ENCODE assay signal across 21 cellular contexts in the genomic region with DNA sequence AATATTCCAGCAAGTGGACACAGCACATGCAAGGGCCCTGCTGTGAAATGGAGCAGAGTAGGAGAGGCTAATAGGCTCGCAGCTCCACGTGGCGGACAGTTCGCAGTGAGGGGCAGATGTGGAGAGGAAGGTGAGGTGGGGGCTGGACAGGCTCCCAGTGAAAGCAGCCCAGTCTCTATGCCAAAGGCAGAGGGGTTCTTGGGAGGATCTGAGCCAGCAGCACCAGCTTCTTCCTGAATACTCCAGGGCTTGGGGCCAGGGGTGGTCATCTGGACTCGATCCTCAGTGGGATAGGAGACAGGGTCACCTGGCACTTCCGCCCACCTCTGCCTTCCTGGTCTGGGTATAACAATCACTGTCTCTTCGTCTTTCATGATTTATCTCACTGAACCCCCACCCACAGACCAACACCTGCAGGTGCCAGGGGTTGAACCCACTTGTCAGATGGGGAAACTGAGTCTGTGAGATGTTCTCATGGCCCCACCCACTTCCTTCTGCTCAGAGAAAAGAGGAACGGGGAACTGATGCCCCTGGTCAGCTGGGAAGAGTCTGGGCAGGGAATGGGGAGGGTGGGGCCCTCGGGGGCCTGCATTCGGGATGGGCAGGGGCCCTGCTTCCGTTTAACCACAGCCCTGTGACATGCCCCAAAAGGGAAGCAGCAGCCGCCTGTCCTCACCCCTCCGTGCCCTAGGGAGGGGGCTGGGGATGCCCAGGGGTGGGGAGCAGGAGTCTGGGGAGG.
DNase-seq lines count a peak whose midpoint lies in the region; ATAC-seq, FAIRE-seq and TF ChIP-seq lines count a peak whose summit lies in the region.
"Had no signal": no experiment of that assay in that cellular context is flagged by ENCODE, and none has a peak within 500 bp of the region (broad histone marks: within the 10 kb centered on the region; RNA-seq: fewer than 3 reads in every experiment).

No MANE protein-coding gene starts in this region.

- H2AFZ ChIP-seq in neuronal stem cell (ENCODE audit: low read length) = no peak overlapping the region

- TF ChIP-seq POLR2A in vagina (IDR thresholded peaks at IDR 0.05) (no peak), GM12891 (IDR thresholded peaks at IDR 0.05; ENCODE audit: low read depth, low read length) (no peak)

- FAIRE-seq in GM12891 (lab: Jason Lieb, UNC) = no peak

- no peak overlapping the region for H2BK15ac ChIP-seq in neuronal stem cell (ENCODE audit: low read length)

- no peak overlapping the region for H2BK5ac ChIP-seq in neuronal stem cell (ENCODE audit: low read length)

- no peak overlapping the region for H2BK12ac ChIP-seq in neuronal stem cell (ENCODE audit: low read length)

- peak overlapping the region in 2 of 10 donors; percentile 14 to 96 for H3K27ac ChIP-seq in heart right ventricle
- H3K27ac ChIP-seq in neuronal stem cell (replicated peaks; ENCODE audit: low read length) = no peak overlapping the region
- peak overlapping the region; percentile 86 for H3K27ac ChIP-seq in vagina
- H3K27ac ChIP-seq: SJSA1 had no signal

- 82 to 86% methylated on average over 13 of the region's 13 CpGs for WGBS in heart right ventricle, 2 donors
- WGBS in neuronal stem cell (ENCODE audit: extremely low coverage in 2 of 2, insufficient read length in 2 of 2, insufficient replicate concordance in 1 of 2), 2 donors = no CpG with 5 or more reads among the region's 13 CpGs

- H3K27me3 ChIP-seq in heart right ventricle (no peaks in the 10 kb centered on the region), neuronal stem cell (ENCODE audit: control insufficient read depth in 3 of 3, insufficient read depth in 3 of 3, low read depth in 1 of 3, low read length in 3 of 3) (peaks cover 0 to 19% (median 2%) of the 10 kb centered on the region in 3 experiments), vagina (no peaks in the 10 kb centered on the region)
- H3K27me3 ChIP-seq: SJSA1 had no signal

- no peak overlapping the region for H3K4ac ChIP-seq in neuronal stem cell (ENCODE audit: low read length)

- H3K27ac Mint-ChIP-seq in stimulated activated naive CD8-positive, alpha-beta T cell treated with anti-CD3 and anti-CD28 coated beads, Interleukin-15, Interleukin-2, amounts not matched to agents 100 ng/mL and 50 ng/mL, for 24 hours = peak overlapping the region; percentile 9
- no peak overlapping the region for H3K27ac Mint-ChIP-seq in activated T-cell treated with anti-CD3 and anti-CD28 coated beads, Interleukin-2, amount 50 U/mL, for 72 hours
- H3K27ac Mint-ChIP-seq: IgD-negative memory B cell; stimulated activated naive CD8-positive, alpha-beta T cell treated with anti-CD3 and anti-CD28 coated beads, Interleukin-15, amount 100 ng/mL, for 72 hours had no signal

- TF ChIP-seq CTCF in heart right ventricle (IDR thresholded peaks at IDR 0.05) (no peak), vagina (IDR thresholded peaks at IDR 0.05) (no peak)

- H3K4me1 ChIP-seq in heart right ventricle (peaks cover 0 to 86% (median 8%) of the 10 kb centered on the region in 9 donors), neuronal stem cell (ENCODE audit: control insufficient read depth in 2 of 2, insufficient read depth in 1 of 2, low read depth in 1 of 2, low read length in 2 of 2) (peaks cover 0 to 13% of the 10 kb centered on the region in 2 donors), vagina (peaks cover 40% of the 10 kb centered on the region)

- H4K91ac ChIP-seq in neuronal stem cell (ENCODE audit: low read depth, low read length, poor library complexity) = no peak overlapping the region

- H3K18ac ChIP-seq in neuronal stem cell (ENCODE audit: low read length) = peak overlapping the region; percentile 53

- H3K4me2 ChIP-seq in neuronal stem cell (ENCODE audit: insufficient read depth, low read length, poor library complexity, severe bottlenecking) = no peak overlapping the region

- peaks cover 6% of the 10 kb centered on the region for H3K4me1 Mint-ChIP-seq in stimulated activated naive CD8-positive, alpha-beta T cell treated with anti-CD3 and anti-CD28 coated beads, Interleukin-15, Interleukin-2, amounts not matched to agents 100 ng/mL and 50 ng/mL, for 24 hours (ENCODE audit: low read depth)
- H3K4me1 Mint-ChIP-seq in activated T-cell treated with anti-CD3 and anti-CD28 coated beads, Interleukin-2, amount 50 U/mL, for 72 hours (ENCODE audit: low read depth) = peaks cover 13% of the 10 kb centered on the region
- H3K4me1 Mint-ChIP-seq: CD8-positive, alpha-beta memory T cell had no signal

- no peak overlapping the region for H2BK120ac ChIP-seq in neuronal stem cell (ENCODE audit: low read depth, low read length)

- H4K8ac ChIP-seq in neuronal stem cell (ENCODE audit: low read depth, low read length) = no peak overlapping the region

- H3K79me1 ChIP-seq in neuronal stem cell (ENCODE audit: low read depth, low read length) = no peaks in the 10 kb centered on the region

- H3K9ac ChIP-seq in neuronal stem cell (ENCODE audit: low read depth, low read length, poor library complexity) = no peak overlapping the region

- intact Hi-C loops in heart right ventricle (cut with DNase I) (loop anchor here in 3 of 10 donors (10.0 kb wide), 2 partner anchors 77 to 183 kb away; partner anchors contain the start of gene CEBPB (in 1 of the 3)), vagina (cut with DNase I) (no loop called here)

- H2AK5ac ChIP-seq in neuronal stem cell (ENCODE audit: low read depth, low read length) = peak overlapping the region; percentile 21

- no peaks in the 10 kb centered on the region for H3K9me3 Mint-ChIP-seq in stimulated activated naive CD8-positive, alpha-beta T cell treated with anti-CD3 and anti-CD28 coated beads, Interleukin-15, Interleukin-2, amounts not matched to agents 100 ng/mL and 50 ng/mL, for 24 hours
- H3K9me3 Mint-ChIP-seq in activated T-cell treated with anti-CD3 and anti-CD28 coated beads, Interleukin-2, amount 50 U/mL, for 72 hours = no peaks in the 10 kb centered on the region
- H3K9me3 Mint-ChIP-seq: CD8-positive, alpha-beta memory T cell; effector memory CD8-positive, alpha-beta T cell; IgD-negative memory B cell; naive B cell; stimulated activated naive CD8-positive, alpha-beta T cell treated with anti-CD3 and anti-CD28 coated beads, Interleukin-15, amount 100 ng/mL, for 72 hours had no signal

- no peak overlapping the region for H3K23ac ChIP-seq in neuronal stem cell (ENCODE audit: low read depth, low read length, poor library complexity)

- H3K27me3 Mint-ChIP-seq in stimulated activated naive CD8-positive, alpha-beta T cell treated with anti-CD3 and anti-CD28 coated beads, Interleukin-15, Interleukin-2, amounts not matched to agents 100 ng/mL and 50 ng/mL, for 24 hours = peaks cover 18% of the 10 kb centered on the region
- H3K27me3 Mint-ChIP-seq in activated T-cell treated with anti-CD3 and anti-CD28 coated beads, Interleukin-2, amount 50 U/mL, for 72 hours (ENCODE audit: low read depth) = peaks cover 18% of the 10 kb centered on the region

- H3K14ac ChIP-seq in neuronal stem cell (ENCODE audit: low read length) = no peak overlapping the region

- no peak overlapping the region for H3K4me3 ChIP-seq in heart right ventricle
- H3K4me3 ChIP-seq in neuronal stem cell (ENCODE audit: low read length in 2 of 2) = no peak overlapping the region
- no peak overlapping the region for H3K4me3 ChIP-seq in vagina
- H3K4me3 ChIP-seq: SJSA1 had no signal

- no peak for DNase-seq in stimulated activated naive CD8-positive, alpha-beta T cell treated with anti-CD3 and anti-CD28 coated beads, Interleukin-15, Interleukin-2, amounts not matched to agents 100 U/mL and 50 U/mL, for 24 hours
- DNase-seq in heart right ventricle (peak in 1 of 2 donors; percentile 60), neuronal stem cell (ENCODE audit: low spot score) (no peak), vagina (ENCODE audit: extremely low spot score in 2 of 2) (no peak), GM12891 (ENCODE audit: insufficient read length, low spot score) (no peak), SHP77 treated with DMSO at 0.1 percent for 48 hours (lab: John Stamatoyannopoulos, UW) (no peak)
- DNase-seq in activated T-cell treated with anti-CD3 and anti-CD28 coated beads, Interleukin-2, amount 50 U/mL, for 72 hours = no peak
- DNase-seq: ACHN; activated gamma-delta T cell; amniotic stem cell; CD8-positive, alpha-beta memory T cell; central memory CD4-positive, alpha-beta T cell; effector memory CD8-positive, alpha-beta T cell; naive B cell; NCI-H2081; NCI-H510A treated with DMSO at 0.1 percent for 48 hours; stimulated activated naive CD8-positive, alpha-beta T cell treated with anti-CD3 and anti-CD28 coated beads, Interleukin-15, amount 100 ng/mL, for 72 hours; T1000 had no signal

- no peaks in the 10 kb centered on the region for H3K36me3 ChIP-seq in heart right ventricle
- no peaks in the 10 kb centered on the region for H3K36me3 ChIP-seq in neuronal stem cell (replicated peaks in 1 of 2; ENCODE audit: control insufficient read depth in 2 of 2, insufficient read depth in 2 of 2, low read length in 2 of 2)
- H3K36me3 ChIP-seq in vagina = no peaks in the 10 kb centered on the region
- H3K36me3 ChIP-seq: SJSA1 had no signal

- no peaks in the 10 kb centered on the region for H3K36me3 Mint-ChIP-seq in stimulated activated naive CD8-positive, alpha-beta T cell treated with anti-CD3 and anti-CD28 coated beads, Interleukin-15, Interleukin-2, amounts not matched to agents 100 ng/mL and 50 ng/mL, for 24 hours (ENCODE audit: low read depth)
- no peaks in the 10 kb centered on the region for H3K36me3 Mint-ChIP-seq in activated T-cell treated with anti-CD3 and anti-CD28 coated beads, Interleukin-2, amount 50 U/mL, for 72 hours (ENCODE audit: insufficient read depth in 2 of 2)
- H3K36me3 Mint-ChIP-seq: CD8-positive, alpha-beta memory T cell; naive B cell had no signal

- H3K9me3 ChIP-seq in heart right ventricle (no peaks in the 10 kb centered on the region), neuronal stem cell (replicated peaks in 1 of 2; ENCODE audit: control insufficient read depth in 2 of 2, insufficient read depth in 1 of 2, low read depth in 1 of 2, low read length in 2 of 2) (no peaks in the 10 kb centered on the region), vagina (no peaks in the 10 kb centered on the region)
- H3K9me3 ChIP-seq: SJSA1 had no signal

- ATAC-seq in stimulated activated naive CD8-positive, alpha-beta T cell treated with anti-CD3 and anti-CD28 coated beads, Interleukin-15, Interleukin-2, amounts not matched to agents 100 U/mL and 50 U/mL, for 24 hours = no peak
- ATAC-seq in heart right ventricle = peak in 6 of 8 donors; percentile 20 to 42 (median 26)
- no peak for ATAC-seq in activated T-cell treated with anti-CD3 and anti-CD28 coated beads, Interleukin-2, amount 50 U/mL, for 72 hours (replicated peaks in 1 of 2)
- ATAC-seq: effector memory CD8-positive, alpha-beta T cell; stimulated activated naive CD8-positive, alpha-beta T cell treated with anti-CD3 and anti-CD28 coated beads, Interleukin-15, amount 100 ng/mL, for 72 hours had no signal

- no peak overlapping the region for H3K4me3 Mint-ChIP-seq in stimulated activated naive CD8-positive, alpha-beta T cell treated with anti-CD3 and anti-CD28 coated beads, Interleukin-15, Interleukin-2, amounts not matched to agents 100 ng/mL and 50 ng/mL, for 24 hours
- no peak overlapping the region for H3K4me3 Mint-ChIP-seq in activated T-cell treated with anti-CD3 and anti-CD28 coated beads, Interleukin-2, amount 50 U/mL, for 72 hours
- H3K4me3 Mint-ChIP-seq: CD8-positive, alpha-beta memory T cell; effector memory CD8-positive, alpha-beta T cell; IgD-negative memory B cell had no signal

TF ChIP-seq in GM12891, 5 proteins besides CTCF, POLR2A, EP300 and RAD21 (continues in another document):
- no peak for TF ChIP-seq POLR2AphosphoS5 (IDR thresholded peaks at IDR 0.05; ENCODE audit: low read depth, low read length)

Comparison
In these comparisons a context has a peak if more than half of its experiments do, and no peak if none do; other contexts are left out.
1. ATAC-seq: peak in heart right ventricle (6 of 8); none in stimulated activated naive CD8-positive, alpha-beta T cell treated with anti-CD3 and anti-CD28 coated beads, Interleukin-15, Interleukin-2, amounts not matched to agents 100 U/mL and 50 U/mL, for 24 hours (single experiment) and activated T-cell treated with anti-CD3 and anti-CD28 coated beads, Interleukin-2, amount 50 U/mL, for 72 hours (0 of 2).